In the genomic region with DNA sequence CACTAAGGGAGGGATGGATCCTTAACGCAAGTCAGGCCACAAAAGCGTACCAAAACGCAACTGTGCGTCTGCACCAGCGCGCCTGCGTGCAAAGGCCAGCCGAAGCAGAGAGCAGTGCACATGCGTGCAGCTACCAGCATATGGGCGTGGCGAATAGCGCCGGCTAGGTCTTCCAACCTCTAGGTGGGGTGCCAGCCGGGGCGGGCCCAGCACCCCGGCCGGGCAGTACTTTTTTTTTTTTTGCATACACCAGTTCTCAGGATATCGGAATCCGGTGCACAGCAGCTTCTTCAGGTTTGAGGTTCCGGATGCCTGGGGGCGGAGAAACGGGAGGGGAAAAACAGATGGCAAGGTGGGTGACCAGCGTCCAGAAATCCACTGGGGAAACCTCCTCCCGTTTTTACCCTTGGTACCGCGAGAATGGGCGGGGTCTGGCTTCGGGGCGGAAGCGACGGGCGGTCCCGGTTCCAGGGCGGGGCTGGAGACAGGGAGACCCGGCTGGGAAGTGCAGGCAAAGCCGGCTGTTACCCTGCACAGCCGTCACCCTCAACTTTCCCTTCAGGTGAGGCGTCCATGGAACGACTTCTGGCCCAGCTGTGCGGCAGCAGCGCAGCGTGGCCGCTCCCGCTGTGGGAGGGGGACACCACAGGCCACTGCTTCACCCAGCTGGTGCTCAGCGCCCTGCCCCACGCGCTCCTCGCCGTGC, we compare ENCODE assay signal across 8 cellular contexts. TPM values are rescaled to one million over a fixed set of nuclear protein-coding genes. Genes with fewer than 3 reads are reported as not detected.
DNase-seq lines count a peak whose midpoint lies in the region; ATAC-seq and TF ChIP-seq lines count a peak whose summit lies in the region.

A gene with protein sequence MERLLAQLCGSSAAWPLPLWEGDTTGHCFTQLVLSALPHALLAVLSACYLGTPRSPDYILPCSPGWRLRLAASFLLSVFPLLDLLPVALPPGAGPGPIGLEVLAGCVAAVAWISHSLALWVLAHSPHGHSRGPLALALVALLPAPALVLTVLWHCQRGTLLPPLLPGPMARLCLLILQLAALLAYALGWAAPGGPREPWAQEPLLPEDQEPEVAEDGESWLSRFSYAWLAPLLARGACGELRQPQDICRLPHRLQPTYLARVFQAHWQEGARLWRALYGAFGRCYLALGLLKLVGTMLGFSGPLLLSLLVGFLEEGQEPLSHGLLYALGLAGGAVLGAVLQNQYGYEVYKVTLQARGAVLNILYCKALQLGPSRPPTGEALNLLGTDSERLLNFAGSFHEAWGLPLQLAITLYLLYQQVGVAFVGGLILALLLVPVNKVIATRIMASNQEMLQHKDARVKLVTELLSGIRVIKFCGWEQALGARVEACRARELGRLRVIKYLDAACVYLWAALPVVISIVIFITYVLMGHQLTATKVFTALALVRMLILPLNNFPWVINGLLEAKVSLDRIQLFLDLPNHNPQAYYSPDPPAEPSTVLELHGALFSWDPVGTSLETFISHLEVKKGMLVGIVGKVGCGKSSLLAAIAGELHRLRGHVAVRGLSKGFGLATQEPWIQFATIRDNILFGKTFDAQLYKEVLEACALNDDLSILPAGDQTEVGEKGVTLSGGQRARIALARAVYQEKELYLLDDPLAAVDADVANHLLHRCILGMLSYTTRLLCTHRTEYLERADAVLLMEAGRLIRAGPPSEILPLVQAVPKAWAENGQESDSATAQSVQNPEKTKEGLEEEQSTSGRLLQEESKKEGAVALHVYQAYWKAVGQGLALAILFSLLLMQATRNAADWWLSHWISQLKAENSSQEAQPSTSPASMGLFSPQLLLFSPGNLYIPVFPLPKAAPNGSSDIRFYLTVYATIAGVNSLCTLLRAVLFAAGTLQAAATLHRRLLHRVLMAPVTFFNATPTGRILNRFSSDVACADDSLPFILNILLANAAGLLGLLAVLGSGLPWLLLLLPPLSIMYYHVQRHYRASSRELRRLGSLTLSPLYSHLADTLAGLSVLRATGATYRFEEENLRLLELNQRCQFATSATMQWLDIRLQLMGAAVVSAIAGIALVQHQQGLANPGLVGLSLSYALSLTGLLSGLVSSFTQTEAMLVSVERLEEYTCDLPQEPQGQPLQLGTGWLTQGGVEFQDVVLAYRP (N-terminal part only) (plus strand): TSS at position 136 of the 706 bp plus-strand sequence. CDS start 438 bp downstream, at position 574.

- H3K4me1 ChIP-seq in BE2C: no peaks in the 10 kb centered on the region

- no peaks in the 10 kb centered on the region for H3K9me3 ChIP-seq in BE2C

- peak within 1 kb of the TSS; percentile 93 for H3K4me3 ChIP-seq in BE2C (ENCODE audit: low read depth, low read length)
- peak within 1 kb of the TSS; percentile 85 for H3K4me3 ChIP-seq in kidney epithelial cell (ENCODE audit: low read depth, low read length)

- peak; percentile 91 for ATAC-seq in HG03439 (IDR thresholded peaks at IDR 0.05; ENCODE audit: unreplicated experiment)

- H3K36me3 Mint-ChIP-seq in chondrocyte (ENCODE audit: low read depth): peaks cover 4% of the 10 kb centered on the region

- TF ChIP-seq CTCF in BE2C (IDR thresholded peaks at IDR 0.05; ENCODE audit: low read depth, low read length) (peak; percentile 53), chondrocyte (IDR thresholded peaks at IDR 0.05) (peak; percentile 80), kidney epithelial cell (IDR thresholded peaks at IDR 0.05; ENCODE audit: insufficient read depth, low read length, poor library complexity, severe bottlenecking) (peak; percentile 57)

- no peaks in the 10 kb centered on the region for H3K9me3 Mint-ChIP-seq in chondrocyte (ENCODE audit: low read depth)

- H3K27ac Mint-ChIP-seq in chondrocyte (ENCODE audit: unreplicated experiment): peak within 1 kb of the TSS; percentile 97

- no peaks in the 10 kb centered on the region for H3K27me3 Mint-ChIP-seq in chondrocyte (ENCODE audit: low read depth)

- no peaks in the 10 kb centered on the region; the same call in 1 of the 2 replicates for H3K36me3 ChIP-seq in BE2C
- H3K36me3 ChIP-seq in kidney epithelial cell (ENCODE audit: control insufficient read depth, insufficient read depth, low read length): no peaks in the 10 kb centered on the region

- H3K4me3 Mint-ChIP-seq in chondrocyte (ENCODE audit: unreplicated experiment): peak within 1 kb of the TSS; percentile 97

- H3K4me1 Mint-ChIP-seq in chondrocyte (ENCODE audit: low read depth): peaks cover 17% of the 10 kb centered on the region

- DNase-seq in BE2C (peak; percentile 96), NCI-H510A treated with DMSO at 0.1 percent for 48 hours (lab: John Stamatoyannopoulos, UW) (peak; percentile 99), chondrocyte (ENCODE audit: low spot score) (no peak), kidney epithelial cell (ENCODE audit: low read depth) (peak; percentile 82)
- peak; percentile 86 to 95 for DNase-seq in activated CD4-positive, alpha-beta T cell treated with anti-CD3 and anti-CD28 coated beads for 24 hours (ENCODE audit: low read depth in 2 of 2)
- peak; percentile 91 to 92 for DNase-seq in stimulated activated CD4-positive, alpha-beta T cell treated with anti-CD3 and anti-CD28 coated beads, Interleukin-15, amount 100 ng/mL, for 48 hours (ENCODE audit: low read depth in 2 of 2)

- TF ChIP-seq POLR2A in GM19193 (IDR thresholded peaks at IDR 0.05; ENCODE audit: extremely low read depth, insufficient read depth, insufficient read length): peak; percentile 75

- H3K27me3 ChIP-seq in BE2C: no peaks in the 10 kb centered on the region
- no peaks in the 10 kb centered on the region for H3K27me3 ChIP-seq in kidney epithelial cell (ENCODE audit: control insufficient read depth, insufficient read depth, low read length)

RNA-seq across cellular contexts. Expression of the gene that starts here (rescaled TPM):
- 27.6 TPM for polyA plus RNA-seq in BE2C (2012; ENCODE audit: insufficient read depth, insufficient read length, low read depth)
- total RNA-seq in chondrocyte (42.5 to 43.2 TPM (median 43.1 TPM) in 3 replicates), kidney epithelial cell (24.9 and 26.9 TPM in 2 replicates)
